Comparison of ENCODE assay signal across 1 cellular context in the genomic region with DNA sequence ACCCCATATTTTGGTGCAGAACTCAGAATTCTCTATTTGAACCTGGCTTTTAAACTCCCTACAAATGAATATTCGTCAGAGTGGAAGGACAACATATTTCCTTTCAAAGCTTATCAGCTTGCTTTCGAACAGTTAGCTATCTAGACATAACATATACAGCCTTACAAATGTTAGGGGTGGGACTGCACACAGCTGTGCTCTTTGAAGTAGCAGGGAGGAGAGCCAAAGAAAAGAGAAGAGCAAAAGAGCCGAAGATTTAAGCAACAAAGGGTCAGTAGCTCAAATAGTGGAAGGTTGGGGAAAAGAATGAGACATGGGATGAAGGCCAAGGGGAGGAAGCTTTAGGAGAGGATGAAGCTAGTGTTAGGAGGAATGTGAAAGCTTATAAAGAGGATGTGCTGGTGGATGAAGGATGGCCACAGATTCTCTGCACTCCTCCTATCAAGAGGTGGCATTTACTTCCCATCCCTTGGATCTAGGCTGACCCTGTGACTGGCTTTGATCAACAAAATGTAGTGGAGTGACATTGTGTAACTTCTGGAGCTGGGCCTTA.
TF ChIP-seq lines count a peak whose summit lies in the region.

No MANE protein-coding gene starts in this region.

TF ChIP-seq in IMR-90, 13 proteins besides CTCF, POLR2A, EP300 and RAD21 (continued from another document):
- TF ChIP-seq, protein P1, sequence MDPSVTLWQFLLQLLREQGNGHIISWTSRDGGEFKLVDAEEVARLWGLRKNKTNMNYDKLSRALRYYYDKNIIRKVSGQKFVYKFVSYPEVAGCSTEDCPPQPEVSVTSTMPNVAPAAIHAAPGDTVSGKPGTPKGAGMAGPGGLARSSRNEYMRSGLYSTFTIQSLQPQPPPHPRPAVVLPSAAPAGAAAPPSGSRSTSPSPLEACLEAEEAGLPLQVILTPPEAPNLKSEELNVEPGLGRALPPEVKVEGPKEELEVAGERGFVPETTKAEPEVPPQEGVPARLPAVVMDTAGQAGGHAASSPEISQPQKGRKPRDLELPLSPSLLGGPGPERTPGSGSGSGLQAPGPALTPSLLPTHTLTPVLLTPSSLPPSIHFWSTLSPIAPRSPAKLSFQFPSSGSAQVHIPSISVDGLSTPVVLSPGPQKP (IDR thresholded peaks at IDR 0.05; ENCODE audit: borderline replicate concordance, low read depth, low read length) = no peak
- TF ChIP-seq CHD1 (IDR thresholded peaks at IDR 0.05; ENCODE audit: low read depth, low read length) (no peak), MAFK (IDR thresholded peaks at IDR 0.05; ENCODE audit: low read depth, low read length) (no peak), SMC3 (IDR thresholded peaks at IDR 0.05; ENCODE audit: low read depth, low read length) (no peak), CEBPB (IDR thresholded peaks at IDR 0.05; ENCODE audit: low read depth, low read length) (no peak), BHLHE40 (IDR thresholded peaks at IDR 0.05; ENCODE audit: low read depth, low read length) (no peak), RCOR1 (IDR thresholded peaks at IDR 0.05; ENCODE audit: insufficient replicate concordance, low read length) (no peak), MXI1 (IDR thresholded peaks at IDR 0.05; ENCODE audit: borderline replicate concordance, low read depth, low read length) (no peak), MAZ (IDR thresholded peaks at IDR 0.05; ENCODE audit: borderline replicate concordance, low read depth, low read length) (no peak), RFX5 (IDR thresholded peaks at IDR 0.05; ENCODE audit: low read depth, low read length) (no peak)
- TF ChIP-seq, protein P2, sequence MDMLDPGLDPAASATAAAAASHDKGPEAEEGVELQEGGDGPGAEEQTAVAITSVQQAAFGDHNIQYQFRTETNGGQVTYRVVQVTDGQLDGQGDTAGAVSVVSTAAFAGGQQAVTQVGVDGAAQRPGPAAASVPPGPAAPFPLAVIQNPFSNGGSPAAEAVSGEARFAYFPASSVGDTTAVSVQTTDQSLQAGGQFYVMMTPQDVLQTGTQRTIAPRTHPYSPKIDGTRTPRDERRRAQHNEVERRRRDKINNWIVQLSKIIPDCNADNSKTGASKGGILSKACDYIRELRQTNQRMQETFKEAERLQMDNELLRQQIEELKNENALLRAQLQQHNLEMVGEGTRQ (IDR thresholded peaks at IDR 0.05; ENCODE audit: low read depth, low read length) = no peak
